Comparison of ENCODE assay signal across 8 cellular contexts in genomic region chr9:87148391-87149237, GRCh38.
DNase-seq lines count a peak whose midpoint lies in the region; ATAC-seq, FAIRE-seq and TF ChIP-seq lines count a peak whose summit lies in the region.

No MANE protein-coding gene starts in this region.

- BruUV-seq in Caco-2 (replicated peaks; lab: Mats Ljungman, UMichigan), result no TSS peak

- in situ Hi-C loops in GM13977 (cut with MboI; ENCODE audit: low pct_unique_long_range_greater_than_20kb, low sequenced_read_pairs, unreplicated experiment), result no loop called here

- H3K4me1 ChIP-seq in Caco-2 (no peaks in the 10 kb centered on the region), colonic mucosa (no peaks in the 10 kb centered on the region), small intestine (ENCODE audit: control insufficient read depth in 2 of 2, insufficient read depth in 1 of 2, low read depth in 1 of 2, low read length in 1 of 2) (no peaks in the 10 kb centered on the region)

- H3K27ac ChIP-seq in colonic mucosa (peak overlapping the region; percentile 63), small intestine (ENCODE audit: low read depth in 1 of 2, low read length in 1 of 2) (peak overlapping the region in 1 of 2 donors; percentile 9)

- H3K9me3 Mint-ChIP-seq in Caco-2 (ENCODE audit: unreplicated experiment), result no peaks in the 10 kb centered on the region

- H3K4me1 Mint-ChIP-seq in Caco-2 (ENCODE audit: low read depth, unreplicated experiment), result no peaks in the 10 kb centered on the region

- H3K27ac Mint-ChIP-seq in Caco-2 (ENCODE audit: unreplicated experiment), result peak overlapping the region; percentile 76

- CTCF ChIA-PET in Caco-2 (lab: Charles Lee), result no interaction called here

- intact Hi-C loops in Caco-2 (cut with micrococcal nuclease; ENCODE audit: unreplicated experiment), result no loop called here
- intact Hi-C loops in colonic mucosa (cut with DNase I), result no loop called here

- no peak for FAIRE-seq in small intestine (lab: Jason Lieb, UNC)

- DNase-seq in Caco-2, result no peak
- peak; percentile 17 for DNase-seq in NCI-H526 treated with DMSO at 0.1 percent for 48 hours (lab: John Stamatoyannopoulos, UW)
- peak; percentile 45 for DNase-seq in colonic mucosa
- DNase-seq in kidney epithelial cell (ENCODE audit: low read depth), result peak; percentile 26
- peak; percentile 24 for DNase-seq in small intestine
- no peak for DNase-seq in GM13977 (ENCODE audit: low spot score)
- no peak for DNase-seq in stimulated activated CD8-positive, alpha-beta memory T cell treated with anti-CD3 and anti-CD28 coated beads, Interleukin-4, amount 100 ng/mL, for 48 hours

- H3K9me3 ChIP-seq in Caco-2 (no peaks in the 10 kb centered on the region), colonic mucosa (no peaks in the 10 kb centered on the region), small intestine (ENCODE audit: control insufficient read depth, low read depth) (no peaks in the 10 kb centered on the region)

- H3K4me3 ChIP-seq in Caco-2 (ENCODE audit: low read depth, low read length), result no peak overlapping the region
- H3K4me3 ChIP-seq in colonic mucosa, result peak overlapping the region; percentile 25
- H3K4me3 ChIP-seq in kidney epithelial cell (ENCODE audit: low read depth, low read length), result peak overlapping the region; percentile 19
- peak overlapping the region in 1 of 2 donors; percentile 30 for H3K4me3 ChIP-seq in small intestine (ENCODE audit: low read depth in 1 of 2, low read length in 2 of 2)

- POLR2A ChIA-PET in Caco-2 (lab: Charles Lee), result no interaction called here

- no peaks in the 10 kb centered on the region for H3K36me3 Mint-ChIP-seq in Caco-2 (ENCODE audit: insufficient read depth, unreplicated experiment)

- peak overlapping the region; percentile 69 for H3K4me3 Mint-ChIP-seq in Caco-2 (ENCODE audit: unreplicated experiment)

- H3K36me3 ChIP-seq in Caco-2 (ENCODE audit: control insufficient read depth, insufficient read depth, low read length) (no peaks in the 10 kb centered on the region), colonic mucosa (no peaks in the 10 kb centered on the region), kidney epithelial cell (ENCODE audit: control insufficient read depth, insufficient read depth, low read length) (no peaks in the 10 kb centered on the region), small intestine (ENCODE audit: control insufficient read depth in 2 of 2, insufficient read depth in 2 of 2, low read length in 2 of 2) (no peaks in the 10 kb centered on the region)

- WGBS in small intestine, 3 donors, result 17 to 20% (median 18%) methylated on average over 47 to 51 of the region's 51 CpGs

- H3K9ac ChIP-seq in colonic mucosa (ENCODE audit: low read depth in 2 of 2, low read length in 2 of 2), result peak overlapping the region in 1 of 2 donors; percentile 41

- TF ChIP-seq CTCF in Caco-2 (IDR thresholded peaks at IDR 0.05; ENCODE audit: insufficient read depth in 1 of 2, low read depth in 1 of 2, low read length in 1 of 2, severe bottlenecking in 1 of 2, unreplicated experiment in 1 of 2) (no peak), colonic mucosa (IDR thresholded peaks at IDR 0.05) (no peak), kidney epithelial cell (IDR thresholded peaks at IDR 0.05; ENCODE audit: insufficient read depth, low read length, poor library complexity, severe bottlenecking) (no peak), GM13977 (IDR thresholded peaks at IDR 0.05; ENCODE audit: extremely low read depth, insufficient read depth, missing control alignments) (no peak)

- no peaks in the 10 kb centered on the region for H3K27me3 ChIP-seq in Caco-2 (replicated peaks; ENCODE audit: control insufficient read depth, insufficient read depth, low read length)
- H3K27me3 ChIP-seq in colonic mucosa, result no peaks in the 10 kb centered on the region
- no peaks in the 10 kb centered on the region for H3K27me3 ChIP-seq in kidney epithelial cell (ENCODE audit: control insufficient read depth, insufficient read depth, low read length)
- peaks cover 0 to 5% of the 10 kb centered on the region in 2 donors for H3K27me3 ChIP-seq in small intestine (ENCODE audit: control insufficient read depth in 2 of 2, insufficient read depth in 2 of 2, low read length in 2 of 2)

- ATAC-seq in HG02973 (IDR thresholded peaks at IDR 0.05; ENCODE audit: unreplicated experiment), result no peak

- H3K27me3 Mint-ChIP-seq in Caco-2 (ENCODE audit: insufficient read depth, unreplicated experiment), result peaks cover 6% of the 10 kb centered on the region

Comparison
In these comparisons a context has a peak if more than half of its experiments do, and no peak if none do; other contexts are left out.
1. DNase-seq: peak in NCI-H526 treated with DMSO at 0.1 percent for 48 hours (single experiment), colonic mucosa (single experiment), kidney epithelial cell (single experiment) and small intestine (single experiment); none in Caco-2 (0 of 2), GM13977 (single experiment) and stimulated activated CD8-positive, alpha-beta memory T cell treated with anti-CD3 and anti-CD28 coated beads, Interleukin-4, amount 100 ng/mL, for 48 hours (single experiment).